In genomic region chr19:43584484-43584883, GRCh38 we compare ENCODE assay signal across 15 cellular contexts. TPM values are rescaled to one million over a fixed set of nuclear protein-coding genes. Genes with fewer than 3 reads are reported as not detected.
A peak's percentile ranks its signal among the peaks of the same experiment; 100 is the strongest.
DNase-seq lines count a peak whose midpoint lies in the region; ATAC-seq lines count a peak whose summit lies in the region.
"Had no signal": no experiment of that assay in that cellular context is flagged by ENCODE, and none has a peak within 500 bp of the region (broad histone marks: within the 10 kb centered on the region; RNA-seq: fewer than 3 reads in every experiment).

No MANE protein-coding gene starts in this region.

- peaks cover 26% of the 10 kb centered on the region for H3K36me3 Mint-ChIP-seq in activated T-cell treated with anti-CD3 and anti-CD28 coated beads, Interleukin-2, amount 50 U/mL, for 24 hours (ENCODE audit: low read depth)
- no peaks in the 10 kb centered on the region for H3K36me3 Mint-ChIP-seq in activated CD4-positive, alpha-beta memory T cell treated with anti-CD3 and anti-CD28 coated beads for 36 hours

- DNase-seq in activated T-cell treated with anti-CD3 and anti-CD28 coated beads, Interleukin-2, amount 50 U/mL, for 24 hours, result no peak
- DNase-seq in activated T-cell treated with anti-CD3 and anti-CD28 coated beads, Interleukin-2, amount 50 U/mL, for 1 hour, result no peak
- no peak for DNase-seq in activated CD4-positive, alpha-beta memory T cell treated with anti-CD3 and anti-CD28 coated beads for 36 hours
- DNase-seq in left lobe of liver (ENCODE audit: low spot score) (no peak), NCI-H2029 treated with DMSO at 0.1 percent for 48 hours (lab: John Stamatoyannopoulos, UW) (no peak)
- no peak for DNase-seq in stimulated activated CD4-positive, alpha-beta T cell treated with anti-CD3 and anti-CD28 coated beads, Interleukin-4, amount 100 ng/mL, for 24 hours
- DNase-seq: activated gamma-delta T cell treated with Interleukin-2 at 50 U/mL for 16 hours, DMS79 treated with DMSO at 0.1 percent for 48 hours, NCI-H1048, NCI-H510A, right cardiac atrium, SHP77 treated with DMSO at 0.1 percent for 48 hours, WERI-Rb-1 had no signal

- peaks cover 12% of the 10 kb centered on the region for H3K4me1 Mint-ChIP-seq in activated T-cell treated with anti-CD3 and anti-CD28 coated beads, Interleukin-2, amount 50 U/mL, for 24 hours (ENCODE audit: low read depth)
- peaks cover 8% of the 10 kb centered on the region for H3K4me1 Mint-ChIP-seq in activated CD4-positive, alpha-beta memory T cell treated with anti-CD3 and anti-CD28 coated beads for 36 hours (ENCODE audit: low read depth)

- H3K27me3 Mint-ChIP-seq in activated T-cell treated with anti-CD3 and anti-CD28 coated beads, Interleukin-2, amount 50 U/mL, for 24 hours, result no peaks in the 10 kb centered on the region
- no peaks in the 10 kb centered on the region for H3K27me3 Mint-ChIP-seq in activated CD4-positive, alpha-beta memory T cell treated with anti-CD3 and anti-CD28 coated beads for 36 hours

- ATAC-seq in left lobe of liver (peak; percentile 93), HG02981 (IDR thresholded peaks at IDR 0.05; ENCODE audit: unreplicated experiment) (no peak), HG03565 (IDR thresholded peaks at IDR 0.05; ENCODE audit: unreplicated experiment) (no peak)
- ATAC-seq: right cardiac atrium had no signal

- intact Hi-C loops in activated CD4-positive, alpha-beta memory T cell treated with anti-CD3 and anti-CD28 coated beads for 36 hours (cut with micrococcal nuclease), result no loop called here

- H3K27ac Mint-ChIP-seq in activated T-cell treated with anti-CD3 and anti-CD28 coated beads, Interleukin-2, amount 50 U/mL, for 24 hours, result peak overlapping the region; percentile 75
- peak overlapping the region; percentile 5 for H3K27ac Mint-ChIP-seq in activated CD4-positive, alpha-beta memory T cell treated with anti-CD3 and anti-CD28 coated beads for 36 hours

- no peaks in the 10 kb centered on the region for H3K9me3 Mint-ChIP-seq in activated T-cell treated with anti-CD3 and anti-CD28 coated beads, Interleukin-2, amount 50 U/mL, for 24 hours
- H3K9me3 Mint-ChIP-seq in activated CD4-positive, alpha-beta memory T cell treated with anti-CD3 and anti-CD28 coated beads for 36 hours, result no peaks in the 10 kb centered on the region

- H3K4me3 Mint-ChIP-seq in activated T-cell treated with anti-CD3 and anti-CD28 coated beads, Interleukin-2, amount 50 U/mL, for 24 hours, result no peak overlapping the region
- H3K4me3 Mint-ChIP-seq in activated CD4-positive, alpha-beta memory T cell treated with anti-CD3 and anti-CD28 coated beads for 36 hours, result no peak overlapping the region

- POLR2A ChIA-PET in activated CD4-positive, alpha-beta memory T cell treated with anti-CD3 and anti-CD28 coated beads for 36 hours (lab: Charles Lee), result interaction anchor here (1.4 kb wide), 1 partner anchor 11 kb away, joined by 7 read pairs; the partner anchor contains the start of gene IRGQ

- CTCF ChIA-PET in activated CD4-positive, alpha-beta memory T cell treated with anti-CD3 and anti-CD28 coated beads for 36 hours (lab: Charles Lee), result interaction anchor here (1.2 to 1.3 kb wide), 2 partner anchors 10 to 137 kb away, joined by 5 to 7 read pairs; no protein-coding TSS in a partner anchor

RNA-seq across cellular contexts. Expression of gene PINLYP, which starts 8.9 kb away (rescaled TPM):
- total RNA-seq in activated CD4-positive, alpha-beta memory T cell treated with anti-CD3 and anti-CD28 coated beads for 36 hours, result 1 to 10 TPM; 2.2 to 3.7 TPM
- total RNA-seq in left lobe of liver, result 0.88 TPM

RNA-seq across cellular contexts. Expression of gene XRCC1, which starts 9.2 kb away (rescaled TPM):
- total RNA-seq in activated CD4-positive, alpha-beta memory T cell treated with anti-CD3 and anti-CD28 coated beads for 36 hours, result 10 to 100 TPM; 42.5 to 43.0 TPM
- total RNA-seq in left lobe of liver, result 8.8 TPM

RNA-seq across cellular contexts. Expression of gene IRGQ, which starts 11.4 kb away (rescaled TPM):
- total RNA-seq in activated CD4-positive, alpha-beta memory T cell treated with anti-CD3 and anti-CD28 coated beads for 36 hours, result 10 to 100 TPM; 18.3 to 19.9 TPM
- 17.1 TPM for total RNA-seq in left lobe of liver

RNA-seq across cellular contexts. Expression of gene ZNF576, which starts 11.9 kb away (rescaled TPM):
- total RNA-seq in activated CD4-positive, alpha-beta memory T cell treated with anti-CD3 and anti-CD28 coated beads for 36 hours, result 10 to 100 TPM; 12.6 to 14.1 TPM
- 7.7 TPM for total RNA-seq in left lobe of liver

RNA-seq across cellular contexts. Expression of gene SRRM5, which starts 27.4 kb away (rescaled TPM):
- total RNA-seq in activated CD4-positive, alpha-beta memory T cell treated with anti-CD3 and anti-CD28 coated beads for 36 hours, result under 1 TPM; 0.39 to 0.59 TPM
- 0.35 TPM for total RNA-seq in left lobe of liver
